1 cellular context compared by ENCODE assay signal in genomic region chr19:46860125-46860845, GRCh38.
TF ChIP-seq lines count a peak whose summit lies in the region.

No MANE protein-coding gene starts in this region.

TF ChIP-seq in HepG2, 621 proteins besides CTCF, POLR2A, EP300 and RAD21 (continued from another document and continues in another):
- TF ChIP-seq ZNF484 (CRISPR knock-in tag; IDR thresholded peaks at IDR 0.05; ENCODE audit: borderline replicate concordance, low read depth) (peak; percentile 40; the same call in 1 of the 2 replicates), PPARG (CRISPR knock-in tag; conservative IDR thresholded peaks at IDR 0.05) (no peak; the same call in 1 of the 2 replicates), ZFP82 (CRISPR knock-in tag; IDR thresholded peaks at IDR 0.05; ENCODE audit: borderline replicate concordance) (no peak), ZBTB2 (CRISPR knock-in tag; IDR thresholded peaks at IDR 0.05; ENCODE audit: low read depth) (peak; percentile 96), ZBTB44 (CRISPR knock-in tag; IDR thresholded peaks at IDR 0.05) (no peak; the same call in 1 of the 2 replicates), ZNF430 (CRISPR knock-in tag; IDR thresholded peaks at IDR 0.05) (peak; percentile 80), ZNF296 (CRISPR knock-in tag; conservative IDR thresholded peaks at IDR 0.05) (no peak; the same call in 1 of the 2 replicates), GABPA (IDR thresholded peaks at IDR 0.05; ENCODE audit: low read depth, low read length) (no peak), GABPA (CRISPR knock-in tag; IDR thresholded peaks at IDR 0.05; ENCODE audit: low read depth) (0 out of 2 replicates have a peak, but pooled peaks have one; percentile 62), ZSCAN21 (CRISPR knock-in tag; IDR thresholded peaks at IDR 0.05; ENCODE audit: borderline replicate concordance) (no peak), FOXA3 (CRISPR knock-in tag; IDR thresholded peaks at IDR 0.05) (no peak; the same call in 1 of the 2 replicates), PAX8 (CRISPR knock-in tag; IDR thresholded peaks at IDR 0.05; ENCODE audit: borderline replicate concordance) (peak; percentile 81), SETDB1 (CRISPR knock-in tag; IDR thresholded peaks at IDR 0.05; ENCODE audit: borderline replicate concordance) (no peak), ZNF75D (CRISPR knock-in tag; IDR thresholded peaks at IDR 0.05; ENCODE audit: borderline replicate concordance) (no peak), NR1H2 (CRISPR knock-in tag; IDR thresholded peaks at IDR 0.05; ENCODE audit: borderline replicate concordance, low read depth) (no peak), ZNF431 (CRISPR knock-in tag; IDR thresholded peaks at IDR 0.05; ENCODE audit: borderline replicate concordance, low read depth) (no peak; the same call in 1 of the 2 replicates), CREB1 (IDR thresholded peaks at IDR 0.05) (peak; percentile 77), CREB1 (CRISPR knock-in tag; IDR thresholded peaks at IDR 0.05) (peak; percentile 73), ZNF337 (CRISPR knock-in tag; IDR thresholded peaks at IDR 0.05; ENCODE audit: borderline replicate concordance, low read depth) (no peak), MAFF (IDR thresholded peaks at IDR 0.05; ENCODE audit: low read depth, low read length) (no peak), NFKB2 (CRISPR knock-in tag; IDR thresholded peaks at IDR 0.05; ENCODE audit: borderline replicate concordance) (no peak), CBX2 (IDR thresholded peaks at IDR 0.05; ENCODE audit: low read depth, low read length) (no peak), CBX2 (CRISPR knock-in tag; IDR thresholded peaks at IDR 0.05; ENCODE audit: low read depth) (no peak; the same call in 1 of the 2 replicates), XBP1 (CRISPR knock-in tag; IDR thresholded peaks at IDR 0.05) (no peak), HOMEZ (CRISPR knock-in tag; IDR thresholded peaks at IDR 0.05; ENCODE audit: low read depth) (peak; percentile 30; the same call in 1 of the 2 replicates), ZSCAN20 (CRISPR knock-in tag; IDR thresholded peaks at IDR 0.05; ENCODE audit: borderline replicate concordance) (0 out of 2 replicates have a peak, but pooled peaks have one; percentile 55), NR2F1 (CRISPR knock-in tag; IDR thresholded peaks at IDR 0.05) (no peak), EHMT2 (IDR thresholded peaks at IDR 0.05; ENCODE audit: borderline replicate concordance, low read depth, low read length) (no peak), CENPT (CRISPR knock-in tag; IDR thresholded peaks at IDR 0.05; ENCODE audit: low read depth) (no peak), ZNF256 (CRISPR knock-in tag; conservative IDR thresholded peaks at IDR 0.05) (no peak; the same call in 1 of the 2 replicates), GFI1 (CRISPR knock-in tag; IDR thresholded peaks at IDR 0.05; ENCODE audit: borderline replicate concordance) (peak; percentile 89), ZNF576 (CRISPR knock-in tag; IDR thresholded peaks at IDR 0.05) (peak; percentile 42; the same call in 1 of the 2 replicates), SATB2 (CRISPR knock-in tag; IDR thresholded peaks at IDR 0.05) (no peak), ZNF558 (CRISPR knock-in tag; IDR thresholded peaks at IDR 0.05; ENCODE audit: borderline replicate concordance) (peak; percentile 61; the same call in 1 of the 2 replicates), SIX4 (CRISPR knock-in tag; IDR thresholded peaks at IDR 0.05) (no peak), NFIC (IDR thresholded peaks at IDR 0.05; ENCODE audit: low read length) (no peak; the same call in 1 of the 2 replicates), ZIK1 (CRISPR knock-in tag; IDR thresholded peaks at IDR 0.05; ENCODE audit: borderline replicate concordance, low read depth) (peak; percentile 83), ELK4 (CRISPR knock-in tag; IDR thresholded peaks at IDR 0.05; ENCODE audit: borderline replicate concordance) (no peak), HMGA1 (CRISPR knock-in tag; conservative IDR thresholded peaks at IDR 0.05) (no peak), HNRNPL (IDR thresholded peaks at IDR 0.05; ENCODE audit: low read depth, low read length) (no peak), KDM5A (IDR thresholded peaks at IDR 0.05; ENCODE audit: borderline replicate concordance, low read length) (peak; percentile 44; the same call in 1 of the 2 replicates), SRF (IDR thresholded peaks at IDR 0.05; ENCODE audit: low read depth, low read length) (no peak), TBX2 (CRISPR knock-in tag; IDR thresholded peaks at IDR 0.05; ENCODE audit: borderline replicate concordance) (peak; percentile 82), ZBTB42 (CRISPR knock-in tag; IDR thresholded peaks at IDR 0.05) (no peak), ZNF619 (CRISPR knock-in tag; IDR thresholded peaks at IDR 0.05) (0 out of 2 replicates have a peak, but pooled peaks have one; percentile 63), PLSCR1 (CRISPR knock-in tag; IDR thresholded peaks at IDR 0.05; ENCODE audit: borderline replicate concordance) (no peak), MXD1 (CRISPR knock-in tag; IDR thresholded peaks at IDR 0.05) (peak; percentile 74), MXI1 (IDR thresholded peaks at IDR 0.05; ENCODE audit: borderline replicate concordance, low read depth, low read length) (peak; percentile 95; the same call in 2 of the 3 replicates), MEF2D (CRISPR knock-in tag; IDR thresholded peaks at IDR 0.05) (peak; percentile 7; the same call in 1 of the 2 replicates), MED1 (CRISPR knock-in tag; IDR thresholded peaks at IDR 0.05) (peak; percentile 61), ZNF329 (CRISPR knock-in tag; IDR thresholded peaks at IDR 0.05; ENCODE audit: low read depth) (no peak), ZNF501 (CRISPR knock-in tag; IDR thresholded peaks at IDR 0.05) (peak; percentile 91)
- TF ChIP-seq, protein P1, sequence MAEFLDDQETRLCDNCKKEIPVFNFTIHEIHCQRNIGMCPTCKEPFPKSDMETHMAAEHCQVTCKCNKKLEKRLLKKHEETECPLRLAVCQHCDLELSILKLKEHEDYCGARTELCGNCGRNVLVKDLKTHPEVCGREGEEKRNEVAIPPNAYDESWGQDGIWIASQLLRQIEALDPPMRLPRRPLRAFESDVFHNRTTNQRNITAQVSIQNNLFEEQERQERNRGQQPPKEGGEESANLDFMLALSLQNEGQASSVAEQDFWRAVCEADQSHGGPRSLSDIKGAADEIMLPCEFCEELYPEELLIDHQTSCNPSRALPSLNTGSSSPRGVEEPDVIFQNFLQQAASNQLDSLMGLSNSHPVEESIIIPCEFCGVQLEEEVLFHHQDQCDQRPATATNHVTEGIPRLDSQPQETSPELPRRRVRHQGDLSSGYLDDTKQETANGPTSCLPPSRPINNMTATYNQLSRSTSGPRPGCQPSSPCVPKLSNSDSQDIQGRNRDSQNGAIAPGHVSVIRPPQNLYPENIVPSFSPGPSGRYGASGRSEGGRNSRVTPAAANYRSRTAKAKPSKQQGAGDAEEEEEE (CRISPR knock-in tag; IDR thresholded peaks at IDR 0.05; ENCODE audit: borderline replicate concordance), result no peak
- TF ChIP-seq, protein P2, sequence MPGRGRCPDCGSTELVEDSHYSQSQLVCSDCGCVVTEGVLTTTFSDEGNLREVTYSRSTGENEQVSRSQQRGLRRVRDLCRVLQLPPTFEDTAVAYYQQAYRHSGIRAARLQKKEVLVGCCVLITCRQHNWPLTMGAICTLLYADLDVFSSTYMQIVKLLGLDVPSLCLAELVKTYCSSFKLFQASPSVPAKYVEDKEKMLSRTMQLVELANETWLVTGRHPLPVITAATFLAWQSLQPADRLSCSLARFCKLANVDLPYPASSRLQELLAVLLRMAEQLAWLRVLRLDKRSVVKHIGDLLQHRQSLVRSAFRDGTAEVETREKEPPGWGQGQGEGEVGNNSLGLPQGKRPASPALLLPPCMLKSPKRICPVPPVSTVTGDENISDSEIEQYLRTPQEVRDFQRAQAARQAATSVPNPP (CRISPR knock-in tag; IDR thresholded peaks at IDR 0.05), result no peak
- TF ChIP-seq, protein P3, sequence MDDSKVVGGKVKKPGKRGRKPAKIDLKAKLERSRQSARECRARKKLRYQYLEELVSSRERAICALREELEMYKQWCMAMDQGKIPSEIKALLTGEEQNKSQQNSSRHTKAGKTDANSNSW (CRISPR knock-in tag; IDR thresholded peaks at IDR 0.05; ENCODE audit: borderline replicate concordance), result peak; percentile 59; the same call in 1 of the 2 replicates
- TF ChIP-seq, protein P4, sequence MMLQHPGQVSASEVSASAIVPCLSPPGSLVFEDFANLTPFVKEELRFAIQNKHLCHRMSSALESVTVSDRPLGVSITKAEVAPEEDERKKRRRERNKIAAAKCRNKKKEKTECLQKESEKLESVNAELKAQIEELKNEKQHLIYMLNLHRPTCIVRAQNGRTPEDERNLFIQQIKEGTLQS (CRISPR knock-in tag; IDR thresholded peaks at IDR 0.05), result no peak
